In the genomic region with DNA sequence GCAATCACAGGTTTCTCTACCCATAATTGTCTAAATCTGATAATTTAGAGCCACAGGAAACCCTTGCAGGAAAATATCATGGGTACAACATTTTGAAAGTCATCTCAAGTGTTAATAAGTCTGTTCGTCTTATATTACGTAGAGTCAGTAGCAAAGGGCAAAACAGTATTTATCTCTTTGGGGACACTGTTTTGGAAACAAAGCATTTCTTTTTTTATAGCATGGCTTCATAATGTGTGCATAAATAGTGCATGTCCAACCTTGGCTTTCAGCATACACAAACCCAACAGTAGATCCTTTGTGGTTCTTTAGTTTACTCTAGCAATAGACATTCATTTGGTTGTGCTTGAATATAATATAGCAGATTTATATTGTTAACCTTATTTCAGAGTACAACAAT, we compare ENCODE assay signal across 20 cellular contexts. TPM values are rescaled to one million over a fixed set of nuclear protein-coding genes. Genes with fewer than 3 reads are reported as not detected.
"Had no signal": no experiment of that assay in that cellular context is flagged by ENCODE, and none has a peak within 500 bp of the region (broad histone marks: within the 10 kb centered on the region; RNA-seq: fewer than 3 reads in every experiment).

No MANE protein-coding gene starts in this region.

- H3K27me3 ChIP-seq: tibial artery had no signal

- H3K4me3 ChIP-seq: lower lobe of right lung, skin epidermis, tibial artery had no signal

- FAIRE-seq: bronchial epithelial cell, endometrium had no signal

- ATAC-seq: activated CD4-positive, CD25-positive, alpha-beta regulatory T cell treated with anti-CD3 and anti-CD28 coated beads, Interleukin-2, amount 50 U/mL, for 24 hours; activated CD8-positive, alpha-beta memory T cell treated with anti-CD3 and anti-CD28 coated beads, Interleukin-2, amount 10 ng/mL, durations not matched to agents 7 days and 5 days; activated CD8-positive, alpha-beta T cell treated with anti-CD3 and anti-CD28 coated beads for 36 hours had no signal

- H3K9me3 ChIP-seq: lower lobe of right lung, tibial artery had no signal

- H3K27ac ChIP-seq: lower lobe of right lung, VCaP had no signal

- H3K36me3 ChIP-seq: tibial artery had no signal

- DNase-seq: activated CD4-positive, alpha-beta T cell treated with anti-CD3 and anti-CD28 coated beads, Interleukin-2, amount 10 ng/mL, durations not matched to agents 7 days and 5 days; activated CD8-positive, alpha-beta memory T cell treated with anti-CD3 and anti-CD28 coated beads, Interleukin-2, amount 10 ng/mL, durations not matched to agents 7 days and 5 days; activated CD8-positive, alpha-beta T cell treated with anti-CD3 and anti-CD28 coated beads for 36 hours; activated effector memory CD4-positive, alpha-beta T cell treated with anti-CD3 and anti-CD28 coated beads, Interleukin-2, amount 50 U/mL, for 16 hours; activated naive CD4-positive, alpha-beta T cell treated with anti-CD3 and anti-CD28 coated beads, Interleukin-2, amount 10 ng/mL, durations not matched to agents 7 days and 5 days; activated T-cell treated with anti-CD3 and anti-CD28 coated beads for 4 hours; amygdala; cortex of kidney; hypothalamus; lower lobe of right lung; naive thymus-derived CD4-positive, alpha-beta T cell; retina; stimulated activated CD4-positive, alpha-beta T cell treated with anti-CD3 and anti-CD28 coated beads, Interleukin-1b, Interleukin-23, amount 100 ng/mL, for 48 hours; tibial artery had no signal

RNA-seq across cellular contexts. Expression of gene ST3GAL6, which starts 24.0 kb away (rescaled TPM):
- total RNA-seq: activated CD8-positive, alpha-beta T cell treated with anti-CD3 and anti-CD28 coated beads for 36 hours; T-helper 2 cell treated with Interferon-gamma antibody and Interleukin-4, amounts not matched to agents 100 ng/mL and 5 ng/mL, for 36 hours had no signal
